ENCODE assay signal across 17 cellular contexts in genomic region chr10:91980319-91980718, GRCh38. TPM values are rescaled to one million over a fixed set of nuclear protein-coding genes. Genes with fewer than 3 reads are reported as not detected.
DNase-seq lines count a peak whose midpoint lies in the region; ATAC-seq, FAIRE-seq and TF ChIP-seq lines count a peak whose summit lies in the region.
"Had no signal": no experiment of that assay in that cellular context is flagged by ENCODE, and none has a peak within 500 bp of the region (broad histone marks: within the 10 kb centered on the region; RNA-seq: fewer than 3 reads in every experiment).

No MANE protein-coding gene starts in this region.

- H3K9me2 ChIP-seq in hepatocyte (replicated peaks; ENCODE audit: insufficient read depth), result no peaks in the 10 kb centered on the region

- no peaks in the 10 kb centered on the region for H4K20me1 ChIP-seq in hepatocyte (ENCODE audit: insufficient read depth, poor library complexity, severe bottlenecking)

- POLR2A ChIA-PET in A549 (lab: Yijun Ruan, JAX), result no interaction called here

- CTCF ChIA-PET in A549 (lab: Yijun Ruan, JAX), result no interaction called here

- FAIRE-seq in A549 (lab: Jason Lieb, UNC) (peak; percentile 32), GM19239 (lab: Jason Lieb, UNC) (peak; percentile 8)
- FAIRE-seq: HepG2, HTR-8/SVneo had no signal

- H3K4me1 ChIP-seq in A549 (no peaks in the 10 kb centered on the region), hepatocyte (ENCODE audit: insufficient read depth) (no peaks in the 10 kb centered on the region), prostate gland (replicated peaks) (no peaks in the 10 kb centered on the region)

- no peaks in the 10 kb centered on the region for H3K36me3 ChIP-seq in hepatocyte (replicated peaks; ENCODE audit: insufficient read depth, low read depth)
- H3K36me3 ChIP-seq in prostate gland, result no peaks in the 10 kb centered on the region

- intact Hi-C loops in prostate gland (cut with DNase I), result no loop called here

- no peak for TF ChIP-seq POLR2A in A549 (IDR thresholded peaks at IDR 0.05; ENCODE audit: low read length)
- TF ChIP-seq POLR2A in prostate gland (IDR thresholded peaks at IDR 0.05), result no peak

- TF ChIP-seq CTCF in A549 (IDR thresholded peaks at IDR 0.05), result no peak
- no peak for TF ChIP-seq CTCF in hepatocyte (IDR thresholded peaks at IDR 0.05; ENCODE audit: poor library complexity)
- TF ChIP-seq CTCF in prostate gland (IDR thresholded peaks at IDR 0.05), result no peak

- H3K4me2 ChIP-seq in A549, result no peak overlapping the region
- no peak overlapping the region for H3K4me2 ChIP-seq in hepatocyte

- TF ChIP-seq EP300 in A549 (IDR thresholded peaks at IDR 0.05), result no peak

- 93% methylated on average over 1 of the region's 1 CpG for WGBS in A549 (ENCODE audit: missing lambda C conversion rate)
- 92% methylated on average over 1 of the region's 1 CpG for WGBS in hepatocyte (ENCODE audit: low lambda C conversion rate, missing lambda C conversion rate)
- 28% methylated on average over 1 of the region's 1 CpG for WGBS in prostate gland

- ATAC-seq in A549, result no peak
- ATAC-seq in HG03442 (IDR thresholded peaks at IDR 0.05; ENCODE audit: unreplicated experiment), result no peak
- ATAC-seq: HCT116, HepG2 had no signal

- H3K27ac ChIP-seq in A549 (no peak overlapping the region), hepatocyte (no peak overlapping the region), prostate gland (no peak overlapping the region)

- H3K9me3 ChIP-seq in A549 (no peaks in the 10 kb centered on the region), hepatocyte (ENCODE audit: low read depth) (no peaks in the 10 kb centered on the region), prostate gland (no peaks in the 10 kb centered on the region)

- no peaks in the 10 kb centered on the region for H3K27me3 ChIP-seq in hepatocyte
- no peaks in the 10 kb centered on the region for H3K27me3 ChIP-seq in prostate gland (replicated peaks; ENCODE audit: insufficient read depth)

- no peak for TF ChIP-seq RAD21 in A549 (conservative IDR thresholded peaks at IDR 0.05 in 1 of 2, IDR thresholded peaks at IDR 0.05 in 1 of 2)

- H2AFZ ChIP-seq in hepatocyte, result no peak overlapping the region

- no peak overlapping the region for H3K4me3 ChIP-seq in A549
- H3K4me3 ChIP-seq in hepatocyte, result no peak overlapping the region
- H3K4me3 ChIP-seq in prostate gland, result no peak overlapping the region

- H3K79me2 ChIP-seq in hepatocyte, result no peaks in the 10 kb centered on the region

- DNase-seq in A549 (ENCODE audit: low read depth in 1 of 2, low spot score in 1 of 2), result no peak
- no peak for DNase-seq in GM19239 (ENCODE audit: insufficient read length, low spot score)
- peak; percentile 3 for DNase-seq in cerebellum (ENCODE audit: low spot score)
- DNase-seq in hepatocyte (ENCODE audit: low spot score), result peak; percentile 5
- no peak for DNase-seq in T1000 (lab: John Stamatoyannopoulos, UW)
- no peak for DNase-seq in prostate gland (ENCODE audit: low spot score)
- DNase-seq in COLO668 (lab: John Stamatoyannopoulos, UW; ENCODE audit: unreplicated experiment), result no peak
- DNase-seq: 8988T; CD4-positive, alpha-beta T cell; DMS153; DMS79 treated with DMSO at 0.1 percent for 48 hours; EL; GDM1 had no signal

TF ChIP-seq in A549, 52 proteins besides CTCF, POLR2A, EP300 and RAD21:
- no peak for TF ChIP-seq MAX (IDR thresholded peaks at IDR 0.05)
- TF ChIP-seq TFCP2L1 (CRISPR knock-in tag; IDR thresholded peaks at IDR 0.05), result no peak
- no peak for TF ChIP-seq EHMT2 (IDR thresholded peaks at IDR 0.05; ENCODE audit: low read depth)
- no peak for TF ChIP-seq CBX2 (IDR thresholded peaks at IDR 0.05; ENCODE audit: borderline replicate concordance, low read depth)
- no peak for TF ChIP-seq FOSL2 (IDR thresholded peaks at IDR 0.05)
- TF ChIP-seq FOSL2 (CRISPR knock-in tag; IDR thresholded peaks at IDR 0.05), result no peak
- no peak for TF ChIP-seq CBX8 (IDR thresholded peaks at IDR 0.05)
- TF ChIP-seq NFE2L2 (conservative IDR thresholded peaks at IDR 0.05; ENCODE audit: low read length), result no peak
- no peak for TF ChIP-seq ZC3H11A (IDR thresholded peaks at IDR 0.05)
- TF ChIP-seq PHF8 (IDR thresholded peaks at IDR 0.05; ENCODE audit: borderline replicate concordance, low read depth), result no peak
- TF ChIP-seq FOXS1 (CRISPR knock-in tag; IDR thresholded peaks at IDR 0.05), result no peak
- no peak for TF ChIP-seq EHF (CRISPR knock-in tag; IDR thresholded peaks at IDR 0.05)
- no peak for TF ChIP-seq NR3C1 (IDR thresholded peaks at IDR 0.05)
- TF ChIP-seq HDAC2 (IDR thresholded peaks at IDR 0.05), result no peak
- no peak for TF ChIP-seq ZFP36 (IDR thresholded peaks at IDR 0.05; ENCODE audit: borderline replicate concordance, partially characterized antibody)
- TF ChIP-seq KDM5A (IDR thresholded peaks at IDR 0.05), result no peak
- TF ChIP-seq RARB (CRISPR knock-in tag; IDR thresholded peaks at IDR 0.05), result no peak
- no peak for TF ChIP-seq HOXB5 (CRISPR knock-in tag; IDR thresholded peaks at IDR 0.05)
- no peak for TF ChIP-seq JUN (IDR thresholded peaks at IDR 0.05)
- TF ChIP-seq MAZ (IDR thresholded peaks at IDR 0.05; ENCODE audit: borderline replicate concordance, low read depth, low read length), result no peak
- no peak for TF ChIP-seq BCL3 (IDR thresholded peaks at IDR 0.05)
TF ChIP-seq in A549: peak in this region for 0.

RNA-seq across cellular contexts. Expression of gene BTAF1, which starts 56.7 kb away (rescaled TPM):
- polyA plus RNA-seq in A549 (2011; rRNA removed) (43.6 and 54.7 TPM in 2 replicates), A549 (2017; fragmentation: RNase III; extraction: RNeasy Plus Mini Kit Qiagen cat#74134 plus additional on column Dnase treatment) (16.7 to 17.1 TPM (median 17.1 TPM) in 3 replicates), hepatocyte (15.3 and 21.5 TPM in 2 replicates)
- 5.0 and 5.5 TPM in 2 replicates for polyA plus RNA-seq in A549 (2012; cell fraction: cytosol; rRNA removed)
- polyA plus RNA-seq in A549 (2012; cell fraction: nucleus; rRNA removed), result 18.0 and 23.6 TPM in 2 replicates
- polyA minus RNA-seq in A549 (2011; rRNA and poly(A)+ RNA removed), result 28.8 and 31.5 TPM in 2 replicates
- total RNA-seq in cerebellum (62.3 TPM), hepatocyte (45.0 and 45.4 TPM in 2 replicates), prostate gland (10 to 100 TPM; 31.2 to 43.2 TPM)

Comparison
In these comparisons a context has a peak if more than half of its experiments do, and no peak if none do; other contexts are left out.
1. DNase-seq: peak in cerebellum (single experiment) and hepatocyte (single experiment); none in A549 (0 of 2), GM19239 (single experiment), T1000 (single experiment), prostate gland (single experiment) and COLO668 (single experiment).